ENCODE assay signal across 26 cellular contexts in the genomic region with DNA sequence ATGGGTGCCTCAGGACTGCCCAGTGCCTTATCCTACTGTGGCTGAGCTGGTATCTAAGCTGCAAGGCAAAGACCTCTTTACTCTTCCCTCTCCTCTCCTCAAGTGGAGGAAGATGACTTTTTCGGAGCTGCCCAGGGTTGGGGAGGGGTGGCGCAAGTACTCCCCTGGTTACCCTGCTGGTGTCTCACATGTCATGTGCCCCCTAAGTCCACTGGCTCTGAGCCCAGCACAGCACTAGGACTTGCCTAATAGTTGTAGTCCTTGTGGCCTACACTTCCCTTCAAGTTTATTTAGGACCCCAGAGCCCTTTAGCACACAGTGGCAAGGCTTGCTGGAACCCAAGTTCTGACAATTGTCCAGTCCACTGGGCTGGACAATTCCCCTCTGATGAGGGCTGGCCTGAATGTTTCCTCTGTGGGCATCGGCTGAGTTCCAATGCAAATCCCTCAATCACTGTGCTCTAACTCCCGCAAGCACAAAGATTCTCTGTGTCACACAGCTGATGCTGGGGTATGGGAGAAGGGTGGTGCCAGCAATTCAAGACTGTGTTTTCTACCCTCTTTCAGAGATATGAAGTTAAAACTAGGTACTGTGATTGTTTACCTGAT.
DNase-seq lines count a peak whose midpoint lies in the region; ATAC-seq lines count a peak whose summit lies in the region.
"Had no signal": no experiment of that assay in that cellular context is flagged by ENCODE, and none has a peak within 500 bp of the region (broad histone marks: within the 10 kb centered on the region; RNA-seq: fewer than 3 reads in every experiment).

No MANE protein-coding gene starts in this region.

- ATAC-seq in GM19467 (IDR thresholded peaks at IDR 0.05; ENCODE audit: unreplicated experiment) (no peak), GM19324 (IDR thresholded peaks at IDR 0.05; ENCODE audit: low FRiP score, unreplicated experiment) (no peak)
- ATAC-seq: A549; CD8-positive, alpha-beta T cell; mucosa of descending colon had no signal

- no peaks in the 10 kb centered on the region for H3K27me3 ChIP-seq in layer of hippocampus (ENCODE audit: control insufficient read depth, insufficient read depth, low read length)
- H3K27me3 ChIP-seq: transverse colon had no signal

- H3K27ac ChIP-seq in caudate nucleus (ENCODE audit: low read depth, low read length) (peak overlapping the region; percentile 96), layer of hippocampus (ENCODE audit: low read depth, low read length) (peak overlapping the region; percentile 91)
- H3K27ac ChIP-seq: A549, transverse colon, VCaP had no signal

- peak; percentile 19 for DNase-seq in G401 (ENCODE audit: low spot score)
- DNase-seq in caudate nucleus (lab: John Stamatoyannopoulos, UW), result peak in 58 of 61 donors; percentile 15 to 95 (median 78)
- DNase-seq in posterior cingulate gyrus, result peak in 9 of 10 donors; percentile 58 to 96 (median 77)
- no peak for DNase-seq in OCI-M1 (lab: John Stamatoyannopoulos, UW)
- no peak for DNase-seq in NCI-H2029 treated with DMSO at 0.1 percent for 48 hours (lab: John Stamatoyannopoulos, UW)
- DNase-seq: activated CD4-positive, alpha-beta T cell treated with anti-CD3 and anti-CD28 coated beads, Interleukin-2, amount 10 ng/mL, durations not matched to agents 7 days and 5 days; activated naive CD4-positive, alpha-beta T cell treated with anti-CD3 and anti-CD28 coated beads, Interleukin-2, amount 10 ng/mL, durations not matched to agents 7 days and 5 days; AML-193; aorta; CD8-positive, alpha-beta T cell; central memory CD4-positive, alpha-beta T cell; dermis blood vessel endothelial cell; EL; GOT3; mucosa of descending colon; NCI-H1092 treated with DMSO at 0.1 percent for 48 hours; NCI-H1930; NCI-H526 treated with DMSO at 0.1 percent for 48 hours; Right ventricle myocardium superior; stimulated activated naive CD4-positive, alpha-beta T cell; transverse colon had no signal

- in situ Hi-C loops in G401 (cut with HindIII; ENCODE audit: low sequenced_read_pairs), result no loop called here

- intact Hi-C loops in posterior cingulate gyrus (cut with DNase I), result loop anchor here (2.0 kb wide), 1 partner anchor 60 kb away; the partner anchor contains the start of gene UQCC5

Comparison
In these comparisons a context has a peak if more than half of its experiments do, and no peak if none do; other contexts are left out.
1. DNase-seq: peak in G401 (single experiment), caudate nucleus (58 of 61) and posterior cingulate gyrus (9 of 10); none in OCI-M1 (single experiment) and NCI-H2029 treated with DMSO at 0.1 percent for 48 hours (single experiment).